In genomic region chr4:165288639-165289428, GRCh38 we compare ENCODE assay signal across 9 cellular contexts. TPM values are rescaled to one million over a fixed set of nuclear protein-coding genes. Genes with fewer than 3 reads are reported as not detected.
A peak's percentile ranks its signal among the peaks of the same experiment; 100 is the strongest.
DNase-seq lines count a peak whose midpoint lies in the region; TF ChIP-seq lines count a peak whose summit lies in the region.
"Had no signal": no experiment of that assay in that cellular context is flagged by ENCODE, and none has a peak within 500 bp of the region (broad histone marks: within the 10 kb centered on the region; RNA-seq: fewer than 3 reads in every experiment).

No MANE protein-coding gene starts in this region.

- H3K27ac ChIP-seq in PC-9 (peak overlapping the region; percentile 46), caudate nucleus (ENCODE audit: low read depth, low read length) (no peak overlapping the region), tibial artery (no peak overlapping the region)
- H3K27ac ChIP-seq: testis had no signal

- H4K20me1 ChIP-seq in PC-9 (ENCODE audit: insufficient read depth): no peaks in the 10 kb centered on the region

- POLR2A ChIA-PET in HEK293T (lab: Yijun Ruan, JAX): no interaction called here
- POLR2A ChIA-PET in PC-9 (lab: Charles Lee; ENCODE audit: unreplicated experiment): interaction anchor here (0.5 kb wide), 1 partner anchor 67 kb away, joined by 6 read pairs; no protein-coding TSS in a partner anchor

- TF ChIP-seq CTCF in PC-9 (conservative IDR thresholded peaks at IDR 0.05): no peak
- TF ChIP-seq CTCF in tibial artery (IDR thresholded peaks at IDR 0.05): no peak

- no peaks in the 10 kb centered on the region for H3K9me2 ChIP-seq in PC-9 (ENCODE audit: insufficient read depth)

- no peak overlapping the region for H2AFZ ChIP-seq in PC-9

- H3K9me3 ChIP-seq in PC-9 (ENCODE audit: insufficient read depth, low read depth) (no peaks in the 10 kb centered on the region), tibial artery (no peaks in the 10 kb centered on the region)
- H3K9me3 ChIP-seq: testis had no signal

- CTCF ChIA-PET in HEK293T (lab: Yijun Ruan, JAX) (no interaction called here), PC-9 (lab: Charles Lee) (no interaction called here)

- H3K79me2 ChIP-seq in PC-9 (ENCODE audit: low read depth): no peaks in the 10 kb centered on the region; the same call in 1 of the 2 replicates

- intact Hi-C loops in PC-9 (cut with micrococcal nuclease; ENCODE audit: unreplicated experiment): no loop called here
- intact Hi-C loops in tibial artery (cut with DNase I; ENCODE audit: low total_unique reads): no loop called here

- H3K27me3 ChIP-seq in PC-9 (ENCODE audit: insufficient read depth, low read depth): no peaks in the 10 kb centered on the region
- H3K27me3 ChIP-seq in tibial artery: no peaks in the 10 kb centered on the region
- H3K27me3 ChIP-seq: testis had no signal

- DNase-seq in ELR (ENCODE audit: low read depth) (peak; percentile 57), HEK293T (ENCODE audit: extremely low spot score) (no peak), PC-9 (peak in 1 of 2 experiments; percentile 45), kidney tubule cell (ENCODE audit: low spot score) (peak; percentile 12), caudate nucleus (lab: John Stamatoyannopoulos, UW) (no peak), tibial artery (no peak), NCI-H748 treated with DMSO at 0.1 percent for 48 hours (lab: John Stamatoyannopoulos, UW) (no peak), NCI-H2107 treated with DMSO at 0.1 percent for 48 hours (lab: John Stamatoyannopoulos, UW; ENCODE audit: unreplicated experiment) (no peak)
- DNase-seq: testis had no signal

- H3K4me1 ChIP-seq in PC-9 (replicated peaks; ENCODE audit: insufficient read depth): peaks cover 14% of the 10 kb centered on the region
- no peaks in the 10 kb centered on the region for H3K4me1 ChIP-seq in tibial artery
- H3K4me1 ChIP-seq: testis had no signal

- no TSS peak for BruUV-seq in PC-9 (replicated peaks; lab: Mats Ljungman, UMichigan)

- H3K36me3 ChIP-seq in PC-9 (ENCODE audit: low read depth): no peaks in the 10 kb centered on the region
- H3K36me3 ChIP-seq in tibial artery: peaks cover 0 to 6% (median 6%) of the 10 kb centered on the region in 3 donors

- H3F3A ChIP-seq in PC-9 (ENCODE audit: insufficient read depth, low read depth): 0 out of 2 replicates have a peak, but pooled peaks cover 9% of the 10 kb centered on the region

- H3K4me2 ChIP-seq in PC-9: 0 out of 2 replicates have a peak overlapping the region, but pooled peaks have one; percentile 11

- H3K4me3 ChIP-seq in PC-9: no peak overlapping the region
- H3K4me3 ChIP-seq in tibial artery: no peak overlapping the region
- H3K4me3 ChIP-seq: testis had no signal

TF ChIP-seq in HEK293T, 16 proteins besides CTCF, POLR2A, EP300 and RAD21:
- TF ChIP-seq SUZ12 (IDR thresholded peaks at IDR 0.05) (no peak), ZNF384 (IDR thresholded peaks at IDR 0.05) (peak; percentile 68)

RNA-seq across cellular contexts. Expression of gene MSMO1, which starts 38.6 kb away (rescaled TPM):
- total RNA-seq in PC-9 (2021): 111 and 117 TPM in 2 replicates

Comparison
In these comparisons a context has a peak if more than half of its experiments do, and no peak if none do; other contexts are left out.
1. DNase-seq: peak in ELR (single experiment) and kidney tubule cell (single experiment); none in HEK293T (single experiment), caudate nucleus (0 of 61), tibial artery (0 of 2), NCI-H748 treated with DMSO at 0.1 percent for 48 hours (single experiment) and NCI-H2107 treated with DMSO at 0.1 percent for 48 hours (single experiment).